15 cellular contexts compared by ENCODE assay signal in the genomic region with DNA sequence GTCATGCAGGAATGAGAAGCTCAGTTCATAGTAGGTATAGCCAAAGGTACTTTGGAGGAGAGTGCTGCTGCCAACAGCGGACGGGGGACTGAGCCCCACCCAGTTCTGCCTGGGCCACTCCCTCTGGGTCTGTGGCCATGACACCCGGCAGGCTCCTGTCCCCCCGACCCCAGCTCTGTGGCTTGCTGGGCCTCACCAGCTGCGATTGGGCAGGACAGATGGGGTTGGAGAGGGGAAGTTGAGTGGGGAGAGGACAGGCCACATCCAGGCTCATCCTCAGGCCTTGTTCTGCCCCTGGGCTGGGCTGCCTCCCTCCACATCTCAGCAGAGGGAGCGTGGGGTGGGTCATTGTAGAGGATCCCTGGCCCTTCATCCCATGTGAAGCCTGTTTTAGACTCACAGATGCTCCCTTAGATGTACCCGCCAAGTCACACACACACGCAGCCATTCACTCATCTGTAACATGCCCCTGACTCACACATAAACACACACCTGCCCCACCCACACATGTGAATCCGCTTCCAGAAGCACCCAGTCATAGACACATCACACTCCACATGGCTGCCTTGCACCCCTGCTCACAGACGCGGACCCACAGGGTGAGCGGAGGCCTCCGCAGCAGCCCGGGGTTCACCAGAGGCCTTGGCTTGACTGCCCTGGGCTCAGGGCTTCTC. TPM values are rescaled to one million over a fixed set of nuclear protein-coding genes. Genes with fewer than 3 reads are reported as not detected.
DNase-seq lines count a peak whose midpoint lies in the region; ATAC-seq and TF ChIP-seq lines count a peak whose summit lies in the region.
"Had no signal": no experiment of that assay in that cellular context is flagged by ENCODE, and none has a peak within 500 bp of the region (broad histone marks: within the 10 kb centered on the region; RNA-seq: fewer than 3 reads in every experiment).

No MANE protein-coding gene starts in this region.

- no peak for ATAC-seq in activated CD8-positive, alpha-beta memory T cell treated with anti-CD3 and anti-CD28 coated beads, Interleukin-2, amount 10 ng/mL, durations not matched to agents 7 days and 5 days
- ATAC-seq in HG02610 (IDR thresholded peaks at IDR 0.05; ENCODE audit: unreplicated experiment): no peak
- ATAC-seq in naive thymus-derived CD4-positive, alpha-beta T cell: no peak

- H3K36me3 ChIP-seq in MG63: no peaks in the 10 kb centered on the region
- H3K36me3 ChIP-seq in naive thymus-derived CD4-positive, alpha-beta T cell (ENCODE audit: control insufficient read depth in 2 of 3, insufficient read depth in 3 of 3, low read length in 3 of 3): no peaks in the 10 kb centered on the region
- H3K36me3 ChIP-seq: SJCRH30, uterus had no signal

- H3K27me3 Mint-ChIP-seq in activated CD8-positive, alpha-beta memory T cell treated with anti-CD3 and anti-CD28 coated beads, Interleukin-2, amount 10 ng/mL, durations not matched to agents 7 days and 5 days: no peaks in the 10 kb centered on the region
- H3K27me3 Mint-ChIP-seq in naive thymus-derived CD4-positive, alpha-beta T cell: no peaks in the 10 kb centered on the region

- TF ChIP-seq CTCF in dorsolateral prefrontal cortex (IDR thresholded peaks at IDR 0.05 in 54 of 56, conservative IDR thresholded peaks at IDR 0.05 in 2 of 56; ENCODE audit: low read depth in 1 of 56, partially characterized antibody in 56 of 56): no peak

- no peak overlapping the region for H3K4me3 Mint-ChIP-seq in activated CD8-positive, alpha-beta memory T cell treated with anti-CD3 and anti-CD28 coated beads, Interleukin-2, amount 10 ng/mL, durations not matched to agents 7 days and 5 days
- H3K4me3 Mint-ChIP-seq in naive thymus-derived CD4-positive, alpha-beta T cell: no peak overlapping the region
- H3K4me3 Mint-ChIP-seq: endodermal cell had no signal

- CTCF ChIA-PET in activated CD8-positive, alpha-beta memory T cell treated with anti-CD3 and anti-CD28 coated beads, Interleukin-2, amount 10 ng/mL, durations not matched to agents 7 days and 5 days (lab: Charles Lee): no interaction called here
- CTCF ChIA-PET in naive thymus-derived CD4-positive, alpha-beta T cell (lab: Charles Lee): no interaction called here

- POLR2A ChIA-PET in naive thymus-derived CD4-positive, alpha-beta T cell (lab: Charles Lee): no interaction called here

- no peaks in the 10 kb centered on the region for H3K9me3 Mint-ChIP-seq in activated CD8-positive, alpha-beta memory T cell treated with anti-CD3 and anti-CD28 coated beads, Interleukin-2, amount 10 ng/mL, durations not matched to agents 7 days and 5 days (ENCODE audit: low read depth)
- no peaks in the 10 kb centered on the region for H3K9me3 Mint-ChIP-seq in naive thymus-derived CD4-positive, alpha-beta T cell
- H3K9me3 Mint-ChIP-seq: endodermal cell had no signal

- H3K4me3 ChIP-seq in MG63 (no peak overlapping the region), dorsolateral prefrontal cortex (no peak overlapping the region)
- H3K4me3 ChIP-seq in naive thymus-derived CD4-positive, alpha-beta T cell (ENCODE audit: low read length): no peak overlapping the region
- H3K4me3 ChIP-seq: SJCRH30, smooth muscle cell, uterus had no signal

- H3K27me3 ChIP-seq in MG63: no peaks in the 10 kb centered on the region
- H3K27me3 ChIP-seq in dorsolateral prefrontal cortex: no peaks in the 10 kb centered on the region
- no peaks in the 10 kb centered on the region for H3K27me3 ChIP-seq in naive thymus-derived CD4-positive, alpha-beta T cell (ENCODE audit: control insufficient read depth in 2 of 2, insufficient read depth in 2 of 2, low read length in 2 of 2)
- H3K27me3 ChIP-seq: neutrophil, uterus had no signal

- H3K9me3 ChIP-seq in MG63: no peaks in the 10 kb centered on the region
- H3K9me3 ChIP-seq in naive thymus-derived CD4-positive, alpha-beta T cell (ENCODE audit: control insufficient read depth in 2 of 3, low read length in 3 of 3): no peaks in the 10 kb centered on the region
- H3K9me3 ChIP-seq: neutrophil, SJCRH30, uterus had no signal

- H3K36me3 Mint-ChIP-seq in activated CD8-positive, alpha-beta memory T cell treated with anti-CD3 and anti-CD28 coated beads, Interleukin-2, amount 10 ng/mL, durations not matched to agents 7 days and 5 days: no peaks in the 10 kb centered on the region
- H3K36me3 Mint-ChIP-seq in naive thymus-derived CD4-positive, alpha-beta T cell: no peaks in the 10 kb centered on the region

- H3K27ac ChIP-seq in dorsolateral prefrontal cortex: peak overlapping the region in 42 of 59 donors; percentile 9 to 95 (median 44)
- H3K27ac ChIP-seq in naive thymus-derived CD4-positive, alpha-beta T cell (ENCODE audit: low read depth, low read length): no peak overlapping the region
- H3K27ac ChIP-seq: neutrophil, SJCRH30, uterus had no signal

- peaks cover 12% of the 10 kb centered on the region for H3K4me1 Mint-ChIP-seq in activated CD8-positive, alpha-beta memory T cell treated with anti-CD3 and anti-CD28 coated beads, Interleukin-2, amount 10 ng/mL, durations not matched to agents 7 days and 5 days
- peaks cover 0 to 4% (median 0%) of the 10 kb centered on the region in 7 donors for H3K4me1 Mint-ChIP-seq in naive thymus-derived CD4-positive, alpha-beta T cell

- H3K27ac Mint-ChIP-seq in activated CD8-positive, alpha-beta memory T cell treated with anti-CD3 and anti-CD28 coated beads, Interleukin-2, amount 10 ng/mL, durations not matched to agents 7 days and 5 days: no peak overlapping the region
- H3K27ac Mint-ChIP-seq in naive thymus-derived CD4-positive, alpha-beta T cell: no peak overlapping the region
- H3K27ac Mint-ChIP-seq: endodermal cell had no signal

- no peaks in the 10 kb centered on the region for H3K4me1 ChIP-seq in naive thymus-derived CD4-positive, alpha-beta T cell (ENCODE audit: control insufficient read depth in 2 of 2, insufficient read depth in 2 of 2, low read length in 2 of 2)
- H3K4me1 ChIP-seq: uterus had no signal

- intact Hi-C loops in dorsolateral prefrontal cortex (cut with DNase I): no loop called here
- intact Hi-C loops in naive thymus-derived CD4-positive, alpha-beta T cell (cut with micrococcal nuclease): no loop called here

- DNase-seq in activated CD8-positive, alpha-beta memory T cell treated with anti-CD3 and anti-CD28 coated beads, Interleukin-2, amount 50 U/mL, for 48 hours: peak; percentile 57
- DNase-seq in activated CD8-positive, alpha-beta memory T cell treated with anti-CD3 and anti-CD28 coated beads, Interleukin-2, amount 10 ng/mL, durations not matched to agents 7 days and 5 days: no peak
- peak; percentile 58 for DNase-seq in MG63
- DNase-seq in dorsolateral prefrontal cortex: peak in 2 of 10 donors; percentile 47 to 65
- peak; percentile 11 for DNase-seq in stimulated activated CD4-positive, alpha-beta T cell treated with anti-CD3 and anti-CD28 coated beads, Interleukin-4, amount 100 ng/mL, for 24 hours
- DNase-seq in naive thymus-derived CD4-positive, alpha-beta T cell: no peak
- no peak for DNase-seq in activated naive CD4-positive, alpha-beta T cell treated with Interleukin-2 at 50 U/mL for 16 hours
- DNase-seq: DND-41, endodermal cell, NCI-H1417 treated with DMSO at 0.1 percent for 48 hours, SJCRH30, uterus had no signal

RNA-seq across cellular contexts. Expression of gene NTNG2, which starts 48.8 kb away (rescaled TPM):
- total RNA-seq in activated CD8-positive, alpha-beta memory T cell treated with anti-CD3 and anti-CD28 coated beads, Interleukin-2, amount 10 ng/mL, durations not matched to agents 7 days and 5 days: 10 to 100 TPM in 1 of 2 experiments, 1 to 10 TPM in 1; 7.9 to 14.5 TPM
- total RNA-seq in MG63 (2014; rRNA removed; shearing (Covaris generic); ENCODE audit: low replicate concordance): 0.10 and 0.27 TPM in 2 replicates
- total RNA-seq in dorsolateral prefrontal cortex: 10 to 100 TPM; 21.7 to 81.3 (median 41.4) TPM
- 10 to 100 TPM in 1 of 5 experiments, 1 to 10 TPM in 4; 3.7 to 11.6 (median 6.0) TPM for total RNA-seq in naive thymus-derived CD4-positive, alpha-beta T cell
- polyA plus RNA-seq in naive thymus-derived CD4-positive, alpha-beta T cell: 1 to 10 TPM in 1 of 2 donors, under 1 TPM in 1; 0.87 to 1.6 TPM

Comparison
In these comparisons a context has a peak if more than half of its experiments do, and no peak if none do; other contexts are left out.
1. DNase-seq: peak in activated CD8-positive, alpha-beta memory T cell treated with anti-CD3 and anti-CD28 coated beads, Interleukin-2, amount 50 U/mL, for 48 hours (single experiment), MG63 (single experiment) and stimulated activated CD4-positive, alpha-beta T cell treated with anti-CD3 and anti-CD28 coated beads, Interleukin-4, amount 100 ng/mL, for 24 hours (single experiment); none in activated CD8-positive, alpha-beta memory T cell treated with anti-CD3 and anti-CD28 coated beads, Interleukin-2, amount 10 ng/mL, durations not matched to agents 7 days and 5 days (single experiment), naive thymus-derived CD4-positive, alpha-beta T cell (0 of 9) and activated naive CD4-positive, alpha-beta T cell treated with Interleukin-2 at 50 U/mL for 16 hours (single experiment).